1 cellular context compared by ENCODE assay signal in genomic region chr10:26697922-26698608, GRCh38.
A peak's percentile ranks its signal among the peaks of the same experiment; 100 is the strongest.
TF ChIP-seq lines count a peak whose summit lies in the region.

No MANE protein-coding gene starts in this region.

TF ChIP-seq in HepG2, 621 proteins besides CTCF, POLR2A, EP300 and RAD21 (continued from another document and continues in another):
- TF ChIP-seq KAT2B (IDR thresholded peaks at IDR 0.05; ENCODE audit: borderline replicate concordance, low read depth, low read length) (no peak), ZNF264 (CRISPR knock-in tag; IDR thresholded peaks at IDR 0.05) (no peak), ZNF350 (CRISPR knock-in tag; IDR thresholded peaks at IDR 0.05; ENCODE audit: borderline replicate concordance, low read depth) (0 out of 2 replicates have a peak, but pooled peaks have one; percentile 18), MXD1 (CRISPR knock-in tag; IDR thresholded peaks at IDR 0.05) (peak; percentile 95; the same call in 1 of the 2 replicates), MAFF (IDR thresholded peaks at IDR 0.05; ENCODE audit: low read depth, low read length) (no peak), KMT2A (CRISPR knock-in tag; IDR thresholded peaks at IDR 0.05) (0 out of 2 replicates have a peak, but pooled peaks have one; percentile 42), PATZ1 (CRISPR knock-in tag; IDR thresholded peaks at IDR 0.05) (0 out of 2 replicates have a peak, but pooled peaks have one; percentile 46), ZNF431 (CRISPR knock-in tag; IDR thresholded peaks at IDR 0.05; ENCODE audit: borderline replicate concordance, low read depth) (no peak), ESRRA (CRISPR knock-in tag; IDR thresholded peaks at IDR 0.05; ENCODE audit: low read depth) (no peak), ZNF251 (CRISPR knock-in tag; IDR thresholded peaks at IDR 0.05) (no peak), ZNF746 (CRISPR knock-in tag; IDR thresholded peaks at IDR 0.05) (no peak), PITX1 (CRISPR knock-in tag; IDR thresholded peaks at IDR 0.05) (0 out of 2 replicates have a peak, but pooled peaks have one; percentile 42), ZNF639 (CRISPR knock-in tag; conservative IDR thresholded peaks at IDR 0.05) (no peak), MED1 (CRISPR knock-in tag; IDR thresholded peaks at IDR 0.05) (no peak), TSC22D2 (CRISPR knock-in tag; IDR thresholded peaks at IDR 0.05; ENCODE audit: borderline replicate concordance) (no peak), ATF1 (CRISPR knock-in tag; IDR thresholded peaks at IDR 0.05) (no peak), KMT2B (CRISPR knock-in tag; IDR thresholded peaks at IDR 0.05) (peak; percentile 21; the same call in 1 of the 2 replicates), GATAD2A (CRISPR knock-in tag; IDR thresholded peaks at IDR 0.05) (0 out of 2 replicates have a peak, but pooled peaks have one; percentile 5), ELF3 (CRISPR knock-in tag; IDR thresholded peaks at IDR 0.05) (no peak), MEIS2 (CRISPR knock-in tag; IDR thresholded peaks at IDR 0.05) (no peak), MTF2 (CRISPR knock-in tag; IDR thresholded peaks at IDR 0.05; ENCODE audit: borderline replicate concordance) (0 out of 2 replicates have a peak, but pooled peaks have one; percentile 12), NKX3-1 (CRISPR knock-in tag; IDR thresholded peaks at IDR 0.05) (no peak), ZSCAN31 (CRISPR knock-in tag; IDR thresholded peaks at IDR 0.05; ENCODE audit: low read depth) (no peak), FOXP4 (CRISPR knock-in tag; IDR thresholded peaks at IDR 0.05) (0 out of 2 replicates have a peak, but pooled peaks have one; percentile 26), FOXP1 (IDR thresholded peaks at IDR 0.05) (no peak), FOXP1 (CRISPR knock-in tag; IDR thresholded peaks at IDR 0.05) (no peak), SMC3 (IDR thresholded peaks at IDR 0.05; ENCODE audit: low read length) (no peak), ZNF101 (CRISPR knock-in tag; IDR thresholded peaks at IDR 0.05; ENCODE audit: borderline replicate concordance, low read depth) (no peak)
- TF ChIP-seq, protein P1, sequence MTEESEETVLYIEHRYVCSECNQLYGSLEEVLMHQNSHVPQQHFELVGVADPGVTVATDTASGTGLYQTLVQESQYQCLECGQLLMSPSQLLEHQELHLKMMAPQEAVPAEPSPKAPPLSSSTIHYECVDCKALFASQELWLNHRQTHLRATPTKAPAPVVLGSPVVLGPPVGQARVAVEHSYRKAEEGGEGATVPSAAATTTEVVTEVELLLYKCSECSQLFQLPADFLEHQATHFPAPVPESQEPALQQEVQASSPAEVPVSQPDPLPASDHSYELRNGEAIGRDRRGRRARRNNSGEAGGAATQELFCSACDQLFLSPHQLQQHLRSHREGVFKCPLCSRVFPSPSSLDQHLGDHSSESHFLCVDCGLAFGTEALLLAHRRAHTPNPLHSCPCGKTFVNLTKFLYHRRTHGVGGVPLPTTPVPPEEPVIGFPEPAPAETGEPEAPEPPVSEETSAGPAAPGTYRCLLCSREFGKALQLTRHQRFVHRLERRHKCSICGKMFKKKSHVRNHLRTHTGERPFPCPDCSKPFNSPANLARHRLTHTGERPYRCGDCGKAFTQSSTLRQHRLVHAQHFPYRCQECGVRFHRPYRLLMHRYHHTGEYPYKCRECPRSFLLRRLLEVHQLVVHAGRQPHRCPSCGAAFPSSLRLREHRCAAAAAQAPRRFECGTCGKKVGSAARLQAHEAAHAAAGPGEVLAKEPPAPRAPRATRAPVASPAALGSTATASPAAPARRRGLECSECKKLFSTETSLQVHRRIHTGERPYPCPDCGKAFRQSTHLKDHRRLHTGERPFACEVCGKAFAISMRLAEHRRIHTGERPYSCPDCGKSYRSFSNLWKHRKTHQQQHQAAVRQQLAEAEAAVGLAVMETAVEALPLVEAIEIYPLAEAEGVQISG (CRISPR knock-in tag; IDR thresholded peaks at IDR 0.05) = no peak
- TF ChIP-seq, protein P2, sequence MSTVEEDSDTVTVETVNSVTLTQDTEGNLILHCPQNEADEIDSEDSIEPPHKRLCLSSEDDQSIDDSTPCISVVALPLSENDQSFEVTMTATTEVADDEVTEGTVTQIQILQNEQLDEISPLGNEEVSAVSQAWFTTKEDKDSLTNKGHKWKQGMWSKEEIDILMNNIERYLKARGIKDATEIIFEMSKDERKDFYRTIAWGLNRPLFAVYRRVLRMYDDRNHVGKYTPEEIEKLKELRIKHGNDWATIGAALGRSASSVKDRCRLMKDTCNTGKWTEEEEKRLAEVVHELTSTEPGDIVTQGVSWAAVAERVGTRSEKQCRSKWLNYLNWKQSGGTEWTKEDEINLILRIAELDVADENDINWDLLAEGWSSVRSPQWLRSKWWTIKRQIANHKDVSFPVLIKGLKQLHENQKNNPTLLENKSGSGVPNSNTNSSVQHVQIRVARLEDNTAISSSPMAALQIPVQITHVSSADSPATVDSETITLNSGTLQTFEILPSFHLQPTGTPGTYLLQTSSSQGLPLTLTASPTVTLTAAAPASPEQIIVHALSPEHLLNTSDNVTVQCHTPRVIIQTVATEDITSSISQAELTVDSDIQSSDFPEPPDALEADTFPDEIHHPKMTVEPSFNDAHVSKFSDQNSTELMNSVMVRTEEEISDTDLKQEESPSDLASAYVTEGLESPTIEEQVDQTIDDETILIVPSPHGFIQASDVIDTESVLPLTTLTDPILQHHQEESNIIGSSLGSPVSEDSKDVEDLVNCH (CRISPR knock-in tag; IDR thresholded peaks at IDR 0.05) = no peak
- TF ChIP-seq, protein P3, sequence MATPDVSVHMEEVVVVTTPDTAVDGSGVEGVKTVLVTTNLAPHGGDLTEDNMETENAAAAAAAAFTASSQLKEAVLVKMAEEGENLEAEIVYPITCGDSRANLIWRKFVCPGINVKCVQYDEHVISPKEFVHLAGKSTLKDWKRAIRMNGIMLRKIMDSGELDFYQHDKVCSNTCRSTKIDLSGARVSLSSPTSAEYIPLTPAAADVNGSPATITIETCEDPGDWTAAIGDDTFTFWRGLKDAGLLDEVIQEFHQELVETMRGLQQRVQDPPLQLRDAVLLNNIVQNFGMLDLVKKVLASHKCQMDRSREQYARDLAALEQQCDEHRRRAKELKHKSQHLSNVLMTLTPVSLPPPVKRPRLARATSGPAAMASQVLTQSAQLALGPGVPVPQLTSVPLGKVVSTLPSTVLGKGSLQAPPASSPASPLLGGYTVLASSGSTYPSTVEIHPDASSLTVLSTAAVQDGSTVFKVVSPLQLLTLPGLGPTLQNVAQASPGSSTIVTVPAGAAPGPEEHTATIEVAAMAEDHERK (CRISPR knock-in tag; IDR thresholded peaks at IDR 0.05; ENCODE audit: low read depth) = no peak
- TF ChIP-seq, protein P4, sequence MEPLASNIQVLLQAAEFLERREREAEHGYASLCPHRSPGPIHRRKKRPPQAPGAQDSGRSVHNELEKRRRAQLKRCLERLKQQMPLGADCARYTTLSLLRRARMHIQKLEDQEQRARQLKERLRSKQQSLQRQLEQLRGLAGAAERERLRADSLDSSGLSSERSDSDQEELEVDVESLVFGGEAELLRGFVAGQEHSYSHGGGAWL (CRISPR knock-in tag; IDR thresholded peaks at IDR 0.05) = no peak; the same call in 1 of the 2 replicates
- TF ChIP-seq, protein P5, sequence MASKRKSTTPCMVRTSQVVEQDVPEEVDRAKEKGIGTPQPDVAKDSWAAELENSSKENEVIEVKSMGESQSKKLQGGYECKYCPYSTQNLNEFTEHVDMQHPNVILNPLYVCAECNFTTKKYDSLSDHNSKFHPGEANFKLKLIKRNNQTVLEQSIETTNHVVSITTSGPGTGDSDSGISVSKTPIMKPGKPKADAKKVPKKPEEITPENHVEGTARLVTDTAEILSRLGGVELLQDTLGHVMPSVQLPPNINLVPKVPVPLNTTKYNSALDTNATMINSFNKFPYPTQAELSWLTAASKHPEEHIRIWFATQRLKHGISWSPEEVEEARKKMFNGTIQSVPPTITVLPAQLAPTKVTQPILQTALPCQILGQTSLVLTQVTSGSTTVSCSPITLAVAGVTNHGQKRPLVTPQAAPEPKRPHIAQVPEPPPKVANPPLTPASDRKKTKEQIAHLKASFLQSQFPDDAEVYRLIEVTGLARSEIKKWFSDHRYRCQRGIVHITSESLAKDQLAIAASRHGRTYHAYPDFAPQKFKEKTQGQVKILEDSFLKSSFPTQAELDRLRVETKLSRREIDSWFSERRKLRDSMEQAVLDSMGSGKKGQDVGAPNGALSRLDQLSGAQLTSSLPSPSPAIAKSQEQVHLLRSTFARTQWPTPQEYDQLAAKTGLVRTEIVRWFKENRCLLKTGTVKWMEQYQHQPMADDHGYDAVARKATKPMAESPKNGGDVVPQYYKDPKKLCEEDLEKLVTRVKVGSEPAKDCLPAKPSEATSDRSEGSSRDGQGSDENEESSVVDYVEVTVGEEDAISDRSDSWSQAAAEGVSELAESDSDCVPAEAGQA (IDR thresholded peaks at IDR 0.05; ENCODE audit: low read depth) = no peak
- TF ChIP-seq, protein P5 (CRISPR knock-in tag; IDR thresholded peaks at IDR 0.05; ENCODE audit: borderline replicate concordance) = no peak
- TF ChIP-seq, protein P6, sequence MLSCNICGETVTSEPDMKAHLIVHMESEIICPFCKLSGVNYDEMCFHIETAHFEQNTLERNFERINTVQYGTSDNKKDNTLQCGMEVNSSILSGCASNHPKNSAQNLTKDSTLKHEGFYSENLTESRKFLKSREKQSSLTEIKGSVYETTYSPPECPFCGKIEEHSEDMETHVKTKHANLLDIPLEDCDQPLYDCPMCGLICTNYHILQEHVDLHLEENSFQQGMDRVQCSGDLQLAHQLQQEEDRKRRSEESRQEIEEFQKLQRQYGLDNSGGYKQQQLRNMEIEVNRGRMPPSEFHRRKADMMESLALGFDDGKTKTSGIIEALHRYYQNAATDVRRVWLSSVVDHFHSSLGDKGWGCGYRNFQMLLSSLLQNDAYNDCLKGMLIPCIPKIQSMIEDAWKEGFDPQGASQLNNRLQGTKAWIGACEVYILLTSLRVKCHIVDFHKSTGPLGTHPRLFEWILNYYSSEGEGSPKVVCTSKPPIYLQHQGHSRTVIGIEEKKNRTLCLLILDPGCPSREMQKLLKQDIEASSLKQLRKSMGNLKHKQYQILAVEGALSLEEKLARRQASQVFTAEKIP (CRISPR knock-in tag; IDR thresholded peaks at IDR 0.05; ENCODE audit: borderline replicate concordance) = no peak
